Comparison of ENCODE assay signal across 17 cellular contexts in the genomic region with DNA sequence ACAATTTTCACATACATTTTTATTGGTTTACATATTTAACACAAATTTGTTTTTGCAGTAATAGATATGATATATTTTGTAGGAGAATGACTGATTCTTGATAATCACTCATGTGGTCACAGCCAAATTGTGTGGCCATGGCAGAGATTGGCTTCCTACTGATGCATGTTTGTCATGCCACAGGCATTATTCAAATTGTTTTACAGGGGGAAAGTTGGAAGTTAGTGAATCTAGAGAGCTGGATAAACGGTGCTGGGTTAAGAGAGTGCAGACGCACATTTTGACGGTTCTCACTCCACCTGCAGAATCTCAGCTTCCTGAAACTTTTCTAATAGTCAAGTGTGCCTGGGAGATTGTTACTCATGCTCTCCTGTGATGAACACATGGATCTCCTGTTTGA.
"Had no signal": no experiment of that assay in that cellular context is flagged by ENCODE, and none has a peak within 500 bp of the region (broad histone marks: within the 10 kb centered on the region; RNA-seq: fewer than 3 reads in every experiment).

No MANE protein-coding gene starts in this region.

- ATAC-seq: activated naive CD4-positive, alpha-beta T cell treated with anti-CD3 and anti-CD28 coated beads, Interleukin-2, amount 50 U/mL, for 72 hours; activated T-cell treated with anti-CD3 and anti-CD28 coated beads, Interleukin-2, amount 50 U/mL, for 72 hours; naive thymus-derived CD8-positive, alpha-beta T cell had no signal

- H3K4me1 ChIP-seq: parathyroid adenoma, sigmoid colon, tibial nerve, uterus had no signal

- H3K9me3 ChIP-seq: sigmoid colon, tibial nerve, uterus had no signal

- H3K27ac ChIP-seq: epithelial cell of prostate, parathyroid adenoma, sigmoid colon, tibial nerve, uterus had no signal

- H3K9ac ChIP-seq: parathyroid adenoma had no signal

- H3K36me3 ChIP-seq: sigmoid colon, tibial nerve, uterus had no signal

- H3K4me3 ChIP-seq: sigmoid colon, tibial nerve, uterus had no signal

- DNase-seq: activated CD4-positive, alpha-beta T cell treated with anti-CD3 and anti-CD28 coated beads, Interleukin-2, amount 10 ng/mL, durations not matched to agents 7 days and 5 days; activated CD8-positive, alpha-beta memory T cell treated with anti-CD3 and anti-CD28 coated beads, Interleukin-2, amount 50 U/mL, for 48 hours; activated gamma-delta T cell; activated T-cell treated with anti-CD3 and anti-CD28 coated beads, Interleukin-2, amount 50 U/mL, for 72 hours; amygdala; islet precursor cell; mammary epithelial cell; naive thymus-derived CD8-positive, alpha-beta T cell; sigmoid colon; stimulated activated naive CD4-positive, alpha-beta T cell; substantia nigra; T-helper 9 cell; uterus had no signal

- H3K79me2 ChIP-seq: parathyroid adenoma had no signal

- H2AFZ ChIP-seq: parathyroid adenoma had no signal

- H3K27me3 ChIP-seq: sigmoid colon, tibial nerve, uterus had no signal
